ENCODE assay signal across 19 cellular contexts in the genomic region with DNA sequence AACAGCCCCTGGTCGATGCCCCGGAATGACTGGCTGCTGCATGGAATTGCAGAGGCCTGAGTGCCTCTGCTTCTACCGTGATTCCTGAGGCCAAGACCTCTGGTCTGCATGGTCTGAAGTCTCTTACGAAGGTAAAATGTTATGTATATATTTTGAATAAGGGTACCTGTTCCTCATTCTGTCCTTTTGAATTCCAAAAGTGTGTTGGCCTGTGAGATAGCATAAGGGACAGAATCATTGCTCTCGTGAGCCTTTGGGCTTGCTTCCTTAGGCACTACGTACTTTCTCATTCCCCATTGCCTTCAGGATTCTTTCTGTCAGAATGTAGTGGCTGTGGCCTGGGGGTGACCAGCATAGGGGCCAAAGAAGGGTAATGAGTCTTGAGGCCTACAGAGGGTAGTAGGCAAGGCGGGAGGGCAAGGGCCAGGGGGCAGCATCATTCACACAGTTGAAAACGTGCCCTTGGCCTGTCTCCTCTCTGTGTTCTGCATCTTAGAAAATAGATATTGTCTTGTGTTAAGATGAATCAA. TPM values are rescaled to one million over a fixed set of nuclear protein-coding genes. Genes with fewer than 3 reads are reported as not detected.
DNase-seq lines count a peak whose midpoint lies in the region; ATAC-seq, FAIRE-seq and TF ChIP-seq lines count a peak whose summit lies in the region.
"Had no signal": no experiment of that assay in that cellular context is flagged by ENCODE, and none has a peak within 500 bp of the region (broad histone marks: within the 10 kb centered on the region; RNA-seq: fewer than 3 reads in every experiment).

No MANE protein-coding gene starts in this region.

- no peak overlapping the region for H3K4me3 Mint-ChIP-seq in activated CD8-positive, alpha-beta memory T cell treated with anti-CD3 and anti-CD28 coated beads, Interleukin-2, amount 10 ng/mL, durations not matched to agents 7 days and 5 days
- no peak overlapping the region for H3K4me3 Mint-ChIP-seq in stimulated activated naive B cell treated with anti-CD40 and anti-IgM and Interleukin-4, amounts not matched to agents 10 μg/mL and 1 μg/mL and 100 μg/mL, for 72 hours

- no peak for TF ChIP-seq POLR2A in H54 (IDR thresholded peaks at IDR 0.05; ENCODE audit: low read depth, low read length)

- peaks cover 8% of the 10 kb centered on the region for H3K9me3 Mint-ChIP-seq in activated CD8-positive, alpha-beta memory T cell treated with anti-CD3 and anti-CD28 coated beads, Interleukin-2, amount 10 ng/mL, durations not matched to agents 7 days and 5 days (ENCODE audit: low read depth)
- peaks cover 4 to 6% of the 10 kb centered on the region in 2 donors for H3K9me3 Mint-ChIP-seq in stimulated activated naive B cell treated with anti-CD40 and anti-IgM and Interleukin-4, amounts not matched to agents 10 μg/mL and 1 μg/mL and 100 μg/mL, for 72 hours

- no peak overlapping the region for H3K4me3 ChIP-seq in Karpas-422 (ENCODE audit: low read length)
- H3K4me3 ChIP-seq: HAP-1 had no signal

- H2AFZ ChIP-seq in Karpas-422 (ENCODE audit: low read length) = no peak overlapping the region

- no peak overlapping the region for H3K4me2 ChIP-seq in Karpas-422 (ENCODE audit: low read depth, low read length, poor library complexity, severe bottlenecking)

- peak overlapping the region; percentile 6; the same call in 1 of the 2 replicates for H3K27ac ChIP-seq in Karpas-422 (ENCODE audit: low read length)
- H3K27ac ChIP-seq: C4-2B had no signal

- peaks cover 29% of the 10 kb centered on the region for H3K36me3 Mint-ChIP-seq in activated CD8-positive, alpha-beta memory T cell treated with anti-CD3 and anti-CD28 coated beads, Interleukin-2, amount 10 ng/mL, durations not matched to agents 7 days and 5 days
- H3K36me3 Mint-ChIP-seq in stimulated activated naive B cell treated with anti-CD40 and anti-IgM and Interleukin-4, amounts not matched to agents 10 μg/mL and 1 μg/mL and 100 μg/mL, for 72 hours = peaks cover 29 to 45% of the 10 kb centered on the region in 2 donors

- peak overlapping the region; percentile 6 for H3K27ac Mint-ChIP-seq in activated CD8-positive, alpha-beta memory T cell treated with anti-CD3 and anti-CD28 coated beads, Interleukin-2, amount 10 ng/mL, durations not matched to agents 7 days and 5 days
- peak overlapping the region; percentile 76 for H3K27ac Mint-ChIP-seq in stimulated activated naive B cell treated with anti-CD40 and anti-IgM and Interleukin-4, amounts not matched to agents 10 μg/mL and 1 μg/mL and 100 μg/mL, for 72 hours

- peaks cover 46% of the 10 kb centered on the region for H3K4me1 Mint-ChIP-seq in activated CD8-positive, alpha-beta memory T cell treated with anti-CD3 and anti-CD28 coated beads, Interleukin-2, amount 10 ng/mL, durations not matched to agents 7 days and 5 days
- peaks cover 33 to 70% of the 10 kb centered on the region in 2 donors for H3K4me1 Mint-ChIP-seq in stimulated activated naive B cell treated with anti-CD40 and anti-IgM and Interleukin-4, amounts not matched to agents 10 μg/mL and 1 μg/mL and 100 μg/mL, for 72 hours

- no peaks in the 10 kb centered on the region for H3K9me2 ChIP-seq in Karpas-422 (replicated peaks; ENCODE audit: insufficient read depth, low read length)

- no peak overlapping the region for H3K9ac ChIP-seq in Karpas-422 (ENCODE audit: low read length)

- FAIRE-seq in H54 (lab: Jason Lieb, UNC) = no peak
- FAIRE-seq: GM12892 had no signal

- H3K4me1 ChIP-seq in Karpas-422 (ENCODE audit: low read length) = peaks cover 44% of the 10 kb centered on the region
- H3K4me1 ChIP-seq: HAP-1 had no signal

- H3K9me3 ChIP-seq in Karpas-422 (ENCODE audit: low read length) = peaks cover 20% of the 10 kb centered on the region
- H3K9me3 ChIP-seq: HAP-1 had no signal

- H3K27me3 Mint-ChIP-seq in activated CD8-positive, alpha-beta memory T cell treated with anti-CD3 and anti-CD28 coated beads, Interleukin-2, amount 10 ng/mL, durations not matched to agents 7 days and 5 days = no peaks in the 10 kb centered on the region
- no peaks in the 10 kb centered on the region for H3K27me3 Mint-ChIP-seq in stimulated activated naive B cell treated with anti-CD40 and anti-IgM and Interleukin-4, amounts not matched to agents 10 μg/mL and 1 μg/mL and 100 μg/mL, for 72 hours

- no peak for DNase-seq in activated CD8-positive, alpha-beta memory T cell treated with anti-CD3 and anti-CD28 coated beads, Interleukin-2, amount 10 ng/mL, durations not matched to agents 7 days and 5 days
- DNase-seq in activated CD8-positive, alpha-beta memory T cell treated with anti-CD3 and anti-CD28 coated beads, Interleukin-2, amount 50 U/mL, for 4 hours = no peak
- no peak for DNase-seq in Karpas-422
- peak; percentile 12 for DNase-seq in iPS-NIHi7 (ENCODE audit: extremely low spot score)
- DNase-seq in stimulated activated naive B cell treated with anti-CD40 and anti-IgM and Interleukin-4, amounts not matched to agents 10 μg/mL and 1 μg/mL and 100 μg/mL, for 72 hours = no peak
- no peak for DNase-seq in H54 (ENCODE audit: insufficient read length, low spot score)
- DNase-seq in NCI-H1694 (lab: John Stamatoyannopoulos, UW) = no peak
- no peak for DNase-seq in ureter (ENCODE audit: low spot score)
- DNase-seq: 8988T, Calu3, DMS79, Kasumi-1, NCI-H1930, NCI-H2171, NCI-H446 treated with DMSO at 0.1 percent for 48 hours, NCI-H774 had no signal

- H3K27me3 ChIP-seq in Karpas-422 (ENCODE audit: low read length) = no peaks in the 10 kb centered on the region

- CTCF ChIA-PET in activated CD8-positive, alpha-beta memory T cell treated with anti-CD3 and anti-CD28 coated beads, Interleukin-2, amount 10 ng/mL, durations not matched to agents 7 days and 5 days (lab: Charles Lee) = no interaction called here

- ATAC-seq in activated CD8-positive, alpha-beta memory T cell treated with anti-CD3 and anti-CD28 coated beads, Interleukin-2, amount 10 ng/mL, durations not matched to agents 7 days and 5 days = no peak
- ATAC-seq in stimulated activated naive B cell treated with anti-CD40 and anti-IgM and Interleukin-4, amounts not matched to agents 10 μg/mL and 1 μg/mL and 100 μg/mL, for 72 hours (replicated peaks) = no peak

- peaks cover 73% of the 10 kb centered on the region for H4K20me1 ChIP-seq in Karpas-422 (ENCODE audit: insufficient read depth, low read depth, low read length)

- H3K36me3 ChIP-seq in Karpas-422 (ENCODE audit: insufficient read depth, low read length) = peaks cover 39% of the 10 kb centered on the region
- H3K36me3 ChIP-seq: HAP-1 had no signal

- H3K79me2 ChIP-seq in Karpas-422 (ENCODE audit: low read length) = peaks cover 98% of the 10 kb centered on the region

RNA-seq across cellular contexts. Expression of a gene that starts 19.5 kb away (rescaled TPM):
- 10 to 100 TPM; 49.5 to 78.1 TPM for total RNA-seq in activated CD8-positive, alpha-beta memory T cell treated with anti-CD3 and anti-CD28 coated beads, Interleukin-2, amount 10 ng/mL, durations not matched to agents 7 days and 5 days
- total RNA-seq in Karpas-422 (2014; rRNA removed; shearing (Covaris generic); ENCODE audit: low replicate concordance) = 79.1 and 135 TPM in 2 replicates
- 29.9 TPM for total RNA-seq in ureter
